ENCODE assay signal across 10 cellular contexts in the genomic region with DNA sequence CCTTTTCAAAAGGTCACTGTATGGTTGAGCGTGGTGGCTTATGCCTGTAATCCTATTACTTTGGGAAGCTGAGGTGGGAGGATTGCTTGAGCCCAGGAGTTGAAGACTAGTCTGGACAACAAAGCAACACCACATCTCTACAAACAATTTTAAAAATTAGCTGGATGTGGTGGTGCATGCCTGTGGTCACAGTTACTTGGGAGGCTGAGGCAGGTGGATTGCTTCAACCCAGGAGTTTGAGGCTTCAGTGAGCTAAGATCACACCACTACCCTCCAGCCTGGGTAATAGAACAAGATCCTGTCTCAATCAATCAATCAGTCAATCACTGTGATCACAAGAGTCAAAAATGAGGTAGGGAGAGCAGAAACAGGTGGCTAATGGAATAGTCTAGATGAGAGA.
A peak's percentile ranks its signal among the peaks of the same experiment; 100 is the strongest.
DNase-seq lines count a peak whose midpoint lies in the region; ATAC-seq and TF ChIP-seq lines count a peak whose summit lies in the region.
"Had no signal": no experiment of that assay in that cellular context is flagged by ENCODE, and none has a peak within 500 bp of the region (broad histone marks: within the 10 kb centered on the region; RNA-seq: fewer than 3 reads in every experiment).

No MANE protein-coding gene starts in this region.

- no peaks in the 10 kb centered on the region for H3K36me3 Mint-ChIP-seq in activated CD8-positive, alpha-beta T cell treated with anti-CD3 and anti-CD28 coated beads, Interleukin-2, amount 10 ng/mL, durations not matched to agents 7 days and 5 days (ENCODE audit: low read depth)
- H3K36me3 Mint-ChIP-seq in CD8-positive, alpha-beta T cell = no peaks in the 10 kb centered on the region

- no peaks in the 10 kb centered on the region for H3K9me3 Mint-ChIP-seq in activated CD8-positive, alpha-beta T cell treated with anti-CD3 and anti-CD28 coated beads, Interleukin-2, amount 10 ng/mL, durations not matched to agents 7 days and 5 days (ENCODE audit: insufficient read depth)
- H3K9me3 Mint-ChIP-seq in CD8-positive, alpha-beta T cell = no peaks in the 10 kb centered on the region

- ATAC-seq in HG03175 (IDR thresholded peaks at IDR 0.05; ENCODE audit: unreplicated experiment) (peak; percentile 23), SK-N-SH treated with all-trans-retinoic acid at 6 μM for 48 hours (peak; percentile 16)
- ATAC-seq in activated CD8-positive, alpha-beta T cell treated with anti-CD3 and anti-CD28 coated beads, Interleukin-2, amount 10 ng/mL, durations not matched to agents 7 days and 5 days = no peak
- ATAC-seq in CD8-positive, alpha-beta T cell = no peak

- no peaks in the 10 kb centered on the region for H3K27me3 ChIP-seq in tibial artery
- H3K27me3 ChIP-seq in CD8-positive, alpha-beta T cell (ENCODE audit: insufficient read depth, low read length) = no peaks in the 10 kb centered on the region
- H3K27me3 ChIP-seq: BLaER1 had no signal

- peak overlapping the region; percentile 52 to 55 for H3K27ac ChIP-seq in tibial artery
- no peak overlapping the region for H3K27ac ChIP-seq in CD8-positive, alpha-beta T cell (ENCODE audit: low read depth, low read length)
- H3K27ac ChIP-seq: BLaER1 had no signal

- no peak overlapping the region for H3K27ac Mint-ChIP-seq in activated CD8-positive, alpha-beta T cell treated with anti-CD3 and anti-CD28 coated beads, Interleukin-2, amount 10 ng/mL, durations not matched to agents 7 days and 5 days
- no peak overlapping the region for H3K27ac Mint-ChIP-seq in CD8-positive, alpha-beta T cell

- H3K4me1 ChIP-seq in tibial artery = peaks cover 0 to 8% (median 0%) of the 10 kb centered on the region in 4 donors
- H3K4me1 ChIP-seq in CD8-positive, alpha-beta T cell (ENCODE audit: insufficient read depth, low read length) = peaks cover 7% of the 10 kb centered on the region
- H3K4me1 ChIP-seq: BLaER1 had no signal

- peaks cover 6% of the 10 kb centered on the region for H3K4me1 Mint-ChIP-seq in activated CD8-positive, alpha-beta T cell treated with anti-CD3 and anti-CD28 coated beads, Interleukin-2, amount 10 ng/mL, durations not matched to agents 7 days and 5 days (ENCODE audit: low read depth)
- peaks cover 6% of the 10 kb centered on the region for H3K4me1 Mint-ChIP-seq in CD8-positive, alpha-beta T cell (ENCODE audit: low read depth)

- H3K4me3 ChIP-seq in tibial artery = no peak overlapping the region
- H3K4me3 ChIP-seq in CD8-positive, alpha-beta T cell (ENCODE audit: low read depth, low read length) = no peak overlapping the region
- H3K4me3 ChIP-seq: BLaER1 had no signal

- no peak for TF ChIP-seq CTCF in tibial artery (IDR thresholded peaks at IDR 0.05)
- TF ChIP-seq CTCF in CD8-positive, alpha-beta T cell (IDR thresholded peaks at IDR 0.05) = no peak

- POLR2A ChIA-PET in activated CD8-positive, alpha-beta T cell treated with anti-CD3 and anti-CD28 coated beads, Interleukin-2, amount 10 ng/mL, durations not matched to agents 7 days and 5 days (lab: Charles Lee) = no interaction called here
- POLR2A ChIA-PET in CD8-positive, alpha-beta T cell (lab: Charles Lee) = no interaction called here

- H3K36me3 ChIP-seq in tibial artery = no peaks in the 10 kb centered on the region
- no peaks in the 10 kb centered on the region for H3K36me3 ChIP-seq in CD8-positive, alpha-beta T cell (ENCODE audit: insufficient read depth, low read length)
- H3K36me3 ChIP-seq: BLaER1 had no signal

- intact Hi-C loops in tibial artery (cut with DNase I; ENCODE audit: low total_unique reads) = loop anchor here (10.0 kb wide), 2 partner anchors 373 to 533 kb away; no protein-coding TSS in a partner anchor
- intact Hi-C loops in CD8-positive, alpha-beta T cell (cut with DNase I, micrococcal nuclease) = loop anchor here (2.0 to 10.0 kb wide), 4 partner anchors 373 to 1466 kb away; no protein-coding TSS in a partner anchor

- H3K27me3 Mint-ChIP-seq in activated CD8-positive, alpha-beta T cell treated with anti-CD3 and anti-CD28 coated beads, Interleukin-2, amount 10 ng/mL, durations not matched to agents 7 days and 5 days (ENCODE audit: low read depth) = no peaks in the 10 kb centered on the region
- no peaks in the 10 kb centered on the region for H3K27me3 Mint-ChIP-seq in CD8-positive, alpha-beta T cell (ENCODE audit: low read depth)

- DNase-seq in iris pigment epithelial cell (ENCODE audit: low read depth) = peak; percentile 40
- DNase-seq in tibial artery = no peak
- no peak for DNase-seq in midbrain (lab: John Stamatoyannopoulos, UW)
- no peak for DNase-seq in activated CD8-positive, alpha-beta T cell treated with anti-CD3 and anti-CD28 coated beads, Interleukin-2, amount 10 ng/mL, durations not matched to agents 7 days and 5 days
- DNase-seq in CD8-positive, alpha-beta T cell = no peak
- DNase-seq: NCI-H1436, NCI-H2029 treated with DMSO at 0.1 percent for 48 hours had no signal

- CTCF ChIA-PET in activated CD8-positive, alpha-beta T cell treated with anti-CD3 and anti-CD28 coated beads, Interleukin-2, amount 10 ng/mL, durations not matched to agents 7 days and 5 days (lab: Charles Lee) = interaction anchor here (0.8 to 3.4 kb wide), 19 partner anchors 8 to 1709 kb away, joined by 3 to 32 read pairs (median 3); no protein-coding TSS in a partner anchor
- CTCF ChIA-PET in CD8-positive, alpha-beta T cell (lab: Charles Lee) = interaction anchor here (0.7 to 1.4 kb wide), 4 partner anchors 30 to 373 kb away, joined by 3 to 8 read pairs (median 3); no protein-coding TSS in a partner anchor

- H3K9me3 ChIP-seq in tibial artery = no peaks in the 10 kb centered on the region
- no peaks in the 10 kb centered on the region for H3K9me3 ChIP-seq in CD8-positive, alpha-beta T cell (ENCODE audit: low read length)
- H3K9me3 ChIP-seq: BLaER1 had no signal

- H3K4me3 Mint-ChIP-seq in activated CD8-positive, alpha-beta T cell treated with anti-CD3 and anti-CD28 coated beads, Interleukin-2, amount 10 ng/mL, durations not matched to agents 7 days and 5 days = no peak overlapping the region
- no peak overlapping the region for H3K4me3 Mint-ChIP-seq in CD8-positive, alpha-beta T cell

TF ChIP-seq in SK-N-SH treated with all-trans-retinoic acid at 6 μM for 48 hours, 23 proteins besides CTCF, POLR2A, EP300 and RAD21:
- TF ChIP-seq TOX (CRISPR knock-in tag; IDR thresholded peaks at IDR 0.05; ENCODE audit: borderline replicate concordance) = no peak
- no peak for TF ChIP-seq PATZ1 (CRISPR knock-in tag; IDR thresholded peaks at IDR 0.05; ENCODE audit: borderline replicate concordance)
- TF ChIP-seq ZNF8 (CRISPR knock-in tag; IDR thresholded peaks at IDR 0.05) = no peak
- no peak for TF ChIP-seq ISL1 (CRISPR knock-in tag; IDR thresholded peaks at IDR 0.05)
- no peak for TF ChIP-seq ZC3H10 (CRISPR knock-in tag; IDR thresholded peaks at IDR 0.05)
- no peak for TF ChIP-seq ZNF565 (CRISPR knock-in tag; conservative IDR thresholded peaks at IDR 0.05; ENCODE audit: low read depth)
- no peak for TF ChIP-seq ARNTL (CRISPR knock-in tag; IDR thresholded peaks at IDR 0.05; ENCODE audit: borderline replicate concordance, low read depth)
- TF ChIP-seq PPARA (CRISPR knock-in tag; IDR thresholded peaks at IDR 0.05; ENCODE audit: borderline replicate concordance) = no peak
- TF ChIP-seq ZNF70 (CRISPR knock-in tag; IDR thresholded peaks at IDR 0.05) = no peak
- TF ChIP-seq, protein P1, sequence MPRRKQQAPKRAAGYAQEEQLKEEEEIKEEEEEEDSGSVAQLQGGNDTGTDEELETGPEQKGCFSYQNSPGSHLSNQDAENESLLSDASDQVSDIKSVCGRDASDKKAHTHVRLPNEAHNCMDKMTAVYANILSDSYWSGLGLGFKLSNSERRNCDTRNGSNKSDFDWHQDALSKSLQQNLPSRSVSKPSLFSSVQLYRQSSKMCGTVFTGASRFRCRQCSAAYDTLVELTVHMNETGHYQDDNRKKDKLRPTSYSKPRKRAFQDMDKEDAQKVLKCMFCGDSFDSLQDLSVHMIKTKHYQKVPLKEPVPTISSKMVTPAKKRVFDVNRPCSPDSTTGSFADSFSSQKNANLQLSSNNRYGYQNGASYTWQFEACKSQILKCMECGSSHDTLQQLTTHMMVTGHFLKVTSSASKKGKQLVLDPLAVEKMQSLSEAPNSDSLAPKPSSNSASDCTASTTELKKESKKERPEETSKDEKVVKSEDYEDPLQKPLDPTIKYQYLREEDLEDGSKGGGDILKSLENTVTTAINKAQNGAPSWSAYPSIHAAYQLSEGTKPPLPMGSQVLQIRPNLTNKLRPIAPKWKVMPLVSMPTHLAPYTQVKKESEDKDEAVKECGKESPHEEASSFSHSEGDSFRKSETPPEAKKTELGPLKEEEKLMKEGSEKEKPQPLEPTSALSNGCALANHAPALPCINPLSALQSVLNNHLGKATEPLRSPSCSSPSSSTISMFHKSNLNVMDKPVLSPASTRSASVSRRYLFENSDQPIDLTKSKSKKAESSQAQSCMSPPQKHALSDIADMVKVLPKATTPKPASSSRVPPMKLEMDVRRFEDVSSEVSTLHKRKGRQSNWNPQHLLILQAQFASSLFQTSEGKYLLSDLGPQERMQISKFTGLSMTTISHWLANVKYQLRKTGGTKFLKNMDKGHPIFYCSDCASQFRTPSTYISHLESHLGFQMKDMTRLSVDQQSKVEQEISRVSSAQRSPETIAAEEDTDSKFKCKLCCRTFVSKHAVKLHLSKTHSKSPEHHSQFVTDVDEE (CRISPR knock-in tag; IDR thresholded peaks at IDR 0.05) = no peak
- TF ChIP-seq OSR1 (CRISPR knock-in tag; IDR thresholded peaks at IDR 0.05) = no peak
- TF ChIP-seq TCF4 (CRISPR knock-in tag; IDR thresholded peaks at IDR 0.05; ENCODE audit: borderline replicate concordance) = no peak
- no peak for TF ChIP-seq ZFP30 (CRISPR knock-in tag; IDR thresholded peaks at IDR 0.05)

Comparison
In these comparisons a context has a peak if more than half of its experiments do, and no peak if none do; other contexts are left out.
1. ATAC-seq: peak in HG03175 (single experiment) and SK-N-SH treated with all-trans-retinoic acid at 6 μM for 48 hours (single experiment); none in activated CD8-positive, alpha-beta T cell treated with anti-CD3 and anti-CD28 coated beads, Interleukin-2, amount 10 ng/mL, durations not matched to agents 7 days and 5 days (single experiment) and CD8-positive, alpha-beta T cell (single experiment).